ENCODE assay signal across 8 cellular contexts in genomic region chr12:21438643-21439042, GRCh38. TPM values are rescaled to one million over a fixed set of nuclear protein-coding genes. Genes with fewer than 3 reads are reported as not detected.
DNase-seq lines count a peak whose midpoint lies in the region; ATAC-seq, FAIRE-seq and TF ChIP-seq lines count a peak whose summit lies in the region.

No MANE protein-coding gene starts in this region.

- H3K4me1 ChIP-seq in neuron (ENCODE audit: insufficient read depth, low read length) = peaks cover 3% of the 10 kb centered on the region

- H3K4me3 ChIP-seq in NB4 (ENCODE audit: low read depth, low read length) (peak overlapping the region; percentile 87), dorsolateral prefrontal cortex (peak overlapping the region in 53 of 59 donors; percentile 57 to 90 (median 78)), neuron (ENCODE audit: low read length) (peak overlapping the region; percentile 63)

- no peak for TF ChIP-seq POLR2A in NB4 (IDR thresholded peaks at IDR 0.05; ENCODE audit: extremely low read depth, insufficient read length)

- H3K27me3 ChIP-seq in dorsolateral prefrontal cortex (no peaks in the 10 kb centered on the region), neuron (ENCODE audit: insufficient read depth, low read length) (peaks cover 5% of the 10 kb centered on the region)

- DNase-seq in D721Med (ENCODE audit: insufficient read length, low spot score) (no peak), NB4 (ENCODE audit: low read depth) (peak; percentile 28), dorsolateral prefrontal cortex (no peak), iPS-NIHi7 (ENCODE audit: extremely low spot score) (no peak), omental fat pad (ENCODE audit: low spot score) (no peak), EL (no peak)

- TF ChIP-seq CTCF in D721Med (IDR thresholded peaks at IDR 0.05; ENCODE audit: insufficient read depth, missing control alignments) = no peak
- no peak for TF ChIP-seq CTCF in NB4 (IDR thresholded peaks at IDR 0.05; ENCODE audit: low read depth, low read length)
- TF ChIP-seq CTCF in dorsolateral prefrontal cortex (IDR thresholded peaks at IDR 0.05 in 54 of 56, conservative IDR thresholded peaks at IDR 0.05 in 2 of 56; ENCODE audit: low read depth in 1 of 56, partially characterized antibody in 56 of 56) = no peak
- TF ChIP-seq CTCF in omental fat pad (IDR thresholded peaks at IDR 0.05) = no peak

- FAIRE-seq in D721Med (lab: Jason Lieb, UNC) = peak; percentile 60

- intact Hi-C loops in dorsolateral prefrontal cortex (cut with DNase I) = loop anchor here (2.0 to 5.0 kb wide), 5 partner anchors 64 to 191 kb away; partner anchors contain the start of genes GOLT1B (in 1 of the 2) and RECQL (in 1 of the 2)

- ATAC-seq in GM18511 (IDR thresholded peaks at IDR 0.05; ENCODE audit: unreplicated experiment) (no peak), omental fat pad (ENCODE audit: low FRiP score) (no peak)

- peak overlapping the region in 47 of 59 donors; percentile 73 to 96 (median 89) for H3K27ac ChIP-seq in dorsolateral prefrontal cortex

- H2AFZ ChIP-seq in neuron (ENCODE audit: low read depth, low read length) = peak overlapping the region; percentile 96

- H3K9me3 ChIP-seq in neuron (ENCODE audit: low read length) = no peaks in the 10 kb centered on the region

- H3K36me3 ChIP-seq in neuron (ENCODE audit: insufficient read depth, low read length) = no peaks in the 10 kb centered on the region

RNA-seq across cellular contexts. Expression of gene PYROXD1, which starts 1.2 kb away (rescaled TPM):
- total RNA-seq in dorsolateral prefrontal cortex (10 to 100 TPM in 114 of 120 experiments, 1 to 10 TPM in 6; 5.3 to 23.9 (median 15.9) TPM), omental fat pad (10 to 100 TPM; 13.8 to 24.9 (median 17.7) TPM)
